15 cellular contexts compared by ENCODE assay signal in the genomic region with DNA sequence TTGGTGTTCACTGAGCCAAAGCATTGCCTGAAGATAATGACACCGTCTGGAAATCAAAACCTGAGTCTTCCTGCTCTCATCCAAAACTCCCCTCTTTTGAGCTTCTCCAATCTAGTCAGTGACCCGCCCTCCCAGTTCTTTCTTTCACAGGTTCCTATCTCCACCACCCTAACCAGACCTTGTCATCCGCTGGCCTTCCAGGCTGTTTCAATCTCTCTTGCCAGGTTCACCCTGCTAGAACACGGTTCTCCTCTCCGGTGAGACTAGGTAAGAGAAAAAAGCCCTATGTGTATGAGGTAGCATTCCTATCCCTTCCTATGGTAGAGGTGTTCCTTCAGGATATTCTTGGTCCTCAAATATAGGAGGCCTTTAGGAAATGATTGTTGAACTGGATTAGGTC. TPM values are rescaled to one million over a fixed set of nuclear protein-coding genes. Genes with fewer than 3 reads are reported as not detected.
DNase-seq lines count a peak whose midpoint lies in the region; ATAC-seq and TF ChIP-seq lines count a peak whose summit lies in the region.
"Had no signal": no experiment of that assay in that cellular context is flagged by ENCODE, and none has a peak within 500 bp of the region (broad histone marks: within the 10 kb centered on the region; RNA-seq: fewer than 3 reads in every experiment).

No MANE protein-coding gene starts in this region.

- H3K9ac ChIP-seq in BLaER1: no peak overlapping the region

- POLR2A ChIA-PET in naive thymus-derived CD4-positive, alpha-beta T cell (lab: Charles Lee): interaction anchor here (0.9 to 5.4 kb wide), 3 partner anchors 20 to 37 kb away, joined by 3 to 34 read pairs (median 4); a partner anchor contains a TSS

- H4K20me1 ChIP-seq in BLaER1: peaks cover 100% of the 10 kb centered on the region

- peaks cover 0 to 2% (median 0%) of the 10 kb centered on the region in 3 donors for H3K27me3 Mint-ChIP-seq in CD14-positive monocyte (ENCODE audit: low read depth in 3 of 3)
- peaks cover 6% of the 10 kb centered on the region for H3K27me3 Mint-ChIP-seq in brain
- no peaks in the 10 kb centered on the region for H3K27me3 Mint-ChIP-seq in naive thymus-derived CD4-positive, alpha-beta T cell

- H3K27me3 ChIP-seq in BLaER1 (no peaks in the 10 kb centered on the region), ovary (no peaks in the 10 kb centered on the region)
- H3K27me3 ChIP-seq in naive thymus-derived CD4-positive, alpha-beta T cell (ENCODE audit: control insufficient read depth in 2 of 2, insufficient read depth in 2 of 2, low read length in 2 of 2): no peaks in the 10 kb centered on the region

- peaks cover 97% of the 10 kb centered on the region for H3K4me1 ChIP-seq in BLaER1
- peaks cover 53 to 77% of the 10 kb centered on the region in 2 donors for H3K4me1 ChIP-seq in naive thymus-derived CD4-positive, alpha-beta T cell (ENCODE audit: control insufficient read depth in 2 of 2, insufficient read depth in 2 of 2, low read length in 2 of 2)
- peaks cover 37% of the 10 kb centered on the region for H3K4me1 ChIP-seq in ovary (ENCODE audit: insufficient read depth)
- H3K4me1 ChIP-seq: HAP-1 had no signal

- ATAC-seq in naive thymus-derived CD4-positive, alpha-beta T cell: no peak
- ATAC-seq in HG02870 (IDR thresholded peaks at IDR 0.05; ENCODE audit: unreplicated experiment): no peak

- H3K4me3 ChIP-seq in BLaER1: no peak overlapping the region
- H3K4me3 ChIP-seq in naive thymus-derived CD4-positive, alpha-beta T cell (ENCODE audit: low read length): no peak overlapping the region
- H3K4me3 ChIP-seq in ovary: no peak overlapping the region
- H3K4me3 ChIP-seq: HAP-1 had no signal

- TF ChIP-seq CTCF in CD14-positive monocyte (IDR thresholded peaks at IDR 0.05) (no peak), brain (conservative IDR thresholded peaks at IDR 0.05) (no peak), ovary (IDR thresholded peaks at IDR 0.05) (no peak)

- peaks cover 95% of the 10 kb centered on the region for H3K4me1 Mint-ChIP-seq in CD14-positive monocyte
- H3K4me1 Mint-ChIP-seq in brain: peaks cover 92% of the 10 kb centered on the region
- H3K4me1 Mint-ChIP-seq in naive thymus-derived CD4-positive, alpha-beta T cell: peaks cover 85 to 100% (median 97%) of the 10 kb centered on the region in 7 donors

- no peak for TF ChIP-seq EP300 in ovary (IDR thresholded peaks at IDR 0.05)

- intact Hi-C loops in CD14-positive monocyte (cut with micrococcal nuclease) (no loop called here), ovary (cut with DNase I) (no loop called here)
- intact Hi-C loops in naive thymus-derived CD4-positive, alpha-beta T cell (cut with micrococcal nuclease): no loop called here

- TF ChIP-seq POLR2A in ovary (IDR thresholded peaks at IDR 0.05): no peak

- H3K27ac ChIP-seq in BLaER1: no peak overlapping the region
- no peak overlapping the region for H3K27ac ChIP-seq in naive thymus-derived CD4-positive, alpha-beta T cell (ENCODE audit: low read depth, low read length)
- no peak overlapping the region for H3K27ac ChIP-seq in ovary

- DNase-seq in CD14-positive monocyte (ENCODE audit: low spot score) (no peak), DMS153 treated with DMSO at 0.1 percent for 48 hours (lab: John Stamatoyannopoulos, UW; ENCODE audit: unreplicated experiment) (no peak), ovary (no peak)
- DNase-seq in naive thymus-derived CD4-positive, alpha-beta T cell: no peak
- DNase-seq: COR-L47; effector CD4-positive, alpha-beta T cell; NCI-H2029; NCI-H82; stimulated activated CD4-positive, alpha-beta T cell treated with anti-CD3 and anti-CD28 coated beads, Interleukin-4, amount 100 ng/mL, for 24 hours; stimulated activated naive CD4-positive, alpha-beta T cell had no signal

- peak overlapping the region; percentile 75 for H3K4me2 ChIP-seq in BLaER1

- H3K4me3 Mint-ChIP-seq in CD14-positive monocyte (peak overlapping the region in 1 of 2 donors; percentile 77), brain (no peak overlapping the region)
- peak overlapping the region in 7 of 10 donors; percentile 0 to 80 (median 14) for H3K4me3 Mint-ChIP-seq in naive thymus-derived CD4-positive, alpha-beta T cell

- no peaks in the 10 kb centered on the region for H3K9me3 ChIP-seq in BLaER1
- no peaks in the 10 kb centered on the region for H3K9me3 ChIP-seq in naive thymus-derived CD4-positive, alpha-beta T cell (ENCODE audit: control insufficient read depth in 2 of 3, low read length in 3 of 3)
- no peaks in the 10 kb centered on the region for H3K9me3 ChIP-seq in ovary
- H3K9me3 ChIP-seq: HAP-1 had no signal

- peaks cover 0 to 2% (median 0%) of the 10 kb centered on the region in 7 donors for H3K9me3 Mint-ChIP-seq in CD14-positive monocyte
- H3K9me3 Mint-ChIP-seq in brain: no peaks in the 10 kb centered on the region
- peaks cover 0 to 2% (median 0%) of the 10 kb centered on the region in 11 donors for H3K9me3 Mint-ChIP-seq in naive thymus-derived CD4-positive, alpha-beta T cell

- peaks cover 19 to 36% of the 10 kb centered on the region in 2 donors for H3K36me3 Mint-ChIP-seq in CD14-positive monocyte
- no peaks in the 10 kb centered on the region for H3K36me3 Mint-ChIP-seq in brain
- peaks cover 0 to 14% (median 0%) of the 10 kb centered on the region in 5 donors for H3K36me3 Mint-ChIP-seq in naive thymus-derived CD4-positive, alpha-beta T cell

- 65 to 71% (median 67%) methylated on average over 5 of the region's 5 CpGs for WGBS in ovary, 3 donors

- H3K27ac Mint-ChIP-seq in CD14-positive monocyte: peak overlapping the region; percentile 76 to 89 (median 86)
- H3K27ac Mint-ChIP-seq in brain: peak overlapping the region in 3 of 5 experiments; percentile 2 to 94 (median 16)
- peak overlapping the region in 5 of 9 donors; percentile 0 to 93 (median 55) for H3K27ac Mint-ChIP-seq in naive thymus-derived CD4-positive, alpha-beta T cell

- H3K36me3 ChIP-seq in BLaER1 (0 out of 2 replicates have a peak, but pooled peaks cover 7% of the 10 kb centered on the region), ovary (no peaks in the 10 kb centered on the region)
- H3K36me3 ChIP-seq in naive thymus-derived CD4-positive, alpha-beta T cell (ENCODE audit: control insufficient read depth in 2 of 3, insufficient read depth in 3 of 3, low read length in 3 of 3): no peaks in the 10 kb centered on the region
- H3K36me3 ChIP-seq: HAP-1 had no signal

- CTCF ChIA-PET in naive thymus-derived CD4-positive, alpha-beta T cell (lab: Charles Lee): no interaction called here

RNA-seq across cellular contexts. Expression of a gene that starts 21.4 kb away (rescaled TPM):
- 10 to 100 TPM; 17.3 to 30.1 TPM for polyA plus RNA-seq in CD14-positive monocyte
- polyA plus RNA-seq in brain (ENCODE audit: insufficient read depth, low read depth, low replicate concordance): 35.4 TPM
- total RNA-seq in naive thymus-derived CD4-positive, alpha-beta T cell: 10 to 100 TPM; 42.9 to 90.8 (median 65.0) TPM
- 1 to 10 TPM; 4.3 to 6.3 TPM for polyA plus RNA-seq in naive thymus-derived CD4-positive, alpha-beta T cell
- 10 to 100 TPM; 18.0 to 35.3 (median 29.9) TPM for total RNA-seq in ovary
- polyA plus RNA-seq in ovary: 10 to 100 TPM; 12.6 to 20.3 TPM

RNA-seq across cellular contexts. Expression of a gene that starts 58.1 kb away (rescaled TPM):
- polyA plus RNA-seq in CD14-positive monocyte (not detected), brain (ENCODE audit: insufficient read depth, low read depth, low replicate concordance) (1.5 TPM), ovary (under 1 TPM in 1 of 2 donors, not detected in 1; 0.04 TPM)
- total RNA-seq in naive thymus-derived CD4-positive, alpha-beta T cell: not detected
- polyA plus RNA-seq in naive thymus-derived CD4-positive, alpha-beta T cell: not detected
- total RNA-seq in ovary: not detected
- total RNA-seq: fibroblast of villous mesenchyme had no signal

Comparison
In these comparisons a context has a peak if more than half of its experiments do, and no peak if none do; other contexts are left out.
1. H3K27ac Mint-ChIP-seq: peak in every context shown above with its lines; median percentile 86 in CD14-positive monocyte; 55 in naive thymus-derived CD4-positive, alpha-beta T cell; 16 in brain.
2. H3K4me3 Mint-ChIP-seq: peak in naive thymus-derived CD4-positive, alpha-beta T cell (7 of 10); none in brain (0 of 5).